Comparison of ENCODE assay signal across 1 cellular context in the genomic region with DNA sequence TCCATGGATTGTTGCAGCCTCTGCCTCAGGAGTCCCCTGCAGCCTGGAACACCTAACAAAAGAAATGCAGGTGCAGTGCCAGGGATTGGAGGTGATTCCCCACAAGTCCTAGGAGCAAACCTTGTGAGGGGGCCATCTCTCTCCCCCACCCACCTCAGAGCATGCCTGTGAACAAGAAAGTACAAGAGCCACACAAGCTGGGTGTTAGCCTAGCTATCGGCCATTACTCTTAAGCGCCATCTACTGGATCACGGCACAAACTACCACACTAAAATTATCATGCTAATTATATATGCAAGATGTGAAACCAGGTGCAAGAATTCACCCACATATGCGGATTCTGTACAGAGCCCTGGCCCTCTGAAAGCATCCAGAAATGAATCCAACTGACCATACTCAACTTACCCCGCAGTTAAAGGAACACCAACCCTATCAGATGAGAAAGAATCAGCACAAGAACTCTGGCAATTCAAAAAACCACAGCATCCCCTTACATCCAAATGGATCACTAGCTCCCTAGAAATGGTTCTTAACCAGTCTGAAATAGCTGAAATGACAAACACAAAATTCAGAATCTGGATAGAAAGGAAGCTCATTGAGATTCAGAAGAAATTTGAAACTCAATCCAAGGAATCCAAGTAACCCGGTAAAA.
TF ChIP-seq lines count a peak whose summit lies in the region.

No MANE protein-coding gene starts in this region.

TF ChIP-seq in endothelial cell of umbilical vein, 7 proteins besides CTCF, POLR2A, EP300 and RAD21 (continued from another document):
- TF ChIP-seq JUN (IDR thresholded peaks at IDR 0.05; ENCODE audit: borderline replicate concordance, insufficient read depth, insufficient read length, low read depth): no peak
- no peak for TF ChIP-seq EZH2 (IDR thresholded peaks at IDR 0.05; ENCODE audit: borderline replicate concordance, low read depth, low read length, severe bottlenecking)
- no peak for TF ChIP-seq MYC (IDR thresholded peaks at IDR 0.05; ENCODE audit: low read depth, low read length)
- no peak for TF ChIP-seq POLR2AphosphoS5 (IDR thresholded peaks at IDR 0.05; ENCODE audit: insufficient read depth, low read depth, low read length)
